Comparison of ENCODE assay signal across 20 cellular contexts in the genomic region with DNA sequence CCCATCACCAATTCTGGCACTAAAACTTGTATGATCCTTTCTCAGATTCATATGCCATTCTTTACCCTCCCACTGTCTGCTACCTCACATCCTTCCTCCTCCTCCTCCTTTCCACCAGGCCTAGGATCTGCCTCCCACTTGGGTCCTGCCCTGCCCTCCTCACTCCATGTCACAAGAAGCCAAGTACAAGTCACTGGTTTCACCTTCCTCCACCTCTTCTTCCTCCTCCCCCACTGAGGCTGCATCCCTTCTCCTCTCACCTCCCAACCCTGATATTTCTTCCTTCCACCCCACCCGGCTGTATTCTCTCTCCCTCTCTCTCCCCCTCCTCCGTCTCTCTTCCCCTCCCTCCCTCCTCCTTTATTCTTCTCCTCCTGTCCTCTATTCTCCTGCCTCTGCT. TPM values are rescaled to one million over a fixed set of nuclear protein-coding genes. Genes with fewer than 3 reads are reported as not detected.
A peak's percentile ranks its signal among the peaks of the same experiment; 100 is the strongest.
DNase-seq lines count a peak whose midpoint lies in the region; ATAC-seq, FAIRE-seq and TF ChIP-seq lines count a peak whose summit lies in the region.
"Had no signal": no experiment of that assay in that cellular context is flagged by ENCODE, and none has a peak within 500 bp of the region (broad histone marks: within the 10 kb centered on the region; RNA-seq: fewer than 3 reads in every experiment).

No MANE protein-coding gene starts in this region.

- no peaks in the 10 kb centered on the region for H3K9me3 Mint-ChIP-seq in astrocyte (ENCODE audit: unreplicated experiment)
- H3K9me3 Mint-ChIP-seq: activated CD8-positive, alpha-beta T cell treated with anti-CD3 and anti-CD28 coated beads for 36 hours; CD4-positive, alpha-beta T cell; endodermal cell had no signal

- no peak overlapping the region for H2AFZ ChIP-seq in astrocyte (ENCODE audit: low read depth, low read length)

- FAIRE-seq in astrocyte (lab: Jason Lieb, UNC): no peak
- FAIRE-seq: bronchial epithelial cell had no signal

- TF ChIP-seq CTCF in astrocyte (IDR thresholded peaks at IDR 0.05; ENCODE audit: insufficient read depth, low read depth, low read length): no peak
- TF ChIP-seq CTCF in right atrium auricular region (IDR thresholded peaks at IDR 0.05): no peak
- TF ChIP-seq CTCF in prostate gland (IDR thresholded peaks at IDR 0.05): no peak
- no peak for TF ChIP-seq CTCF in upper lobe of right lung (IDR thresholded peaks at IDR 0.05)
- TF ChIP-seq CTCF in right lobe of liver (IDR thresholded peaks at IDR 0.05): no peak

- H4K20me1 ChIP-seq in astrocyte (ENCODE audit: insufficient read depth, low read length): peaks cover 14% of the 10 kb centered on the region

- TF ChIP-seq POLR2A in prostate gland (IDR thresholded peaks at IDR 0.05) (no peak), right lobe of liver (IDR thresholded peaks at IDR 0.05) (no peak)

- H3K9ac ChIP-seq in astrocyte (ENCODE audit: low read length): no peak overlapping the region

- no peak for DNase-seq in astrocyte (ENCODE audit: low read depth)
- no peak for DNase-seq in right atrium auricular region (ENCODE audit: low spot score)
- no peak for DNase-seq in prostate gland (ENCODE audit: low spot score)
- no peak for DNase-seq in upper lobe of right lung
- no peak for DNase-seq in right lobe of liver
- DNase-seq in kidney tubule cell (ENCODE audit: low spot score): no peak
- DNase-seq in superior temporal gyrus (ENCODE audit: extremely low spot score): no peak
- DNase-seq: activated CD8-positive, alpha-beta T cell treated with anti-CD3 and anti-CD28 coated beads for 36 hours; activated gamma-delta T cell treated with Interleukin-2 at 50 U/mL for 16 hours; CD4-positive, alpha-beta T cell; cortex of kidney; DMS 273 treated with DMSO at 0.1 percent for 48 hours; endodermal cell; NCI-H1092 treated with DMSO at 0.1 percent for 48 hours; NCI-H82; occipital lobe; stimulated activated CD4-positive, alpha-beta T cell treated with anti-CD3 and anti-CD28 coated beads, Interleukin-15, amount 100 ng/mL, for 24 hours; T1000 had no signal

- H3K27ac Mint-ChIP-seq in astrocyte (ENCODE audit: unreplicated experiment): peak overlapping the region; percentile 53
- H3K27ac Mint-ChIP-seq: activated CD8-positive, alpha-beta T cell treated with anti-CD3 and anti-CD28 coated beads for 36 hours; CD4-positive, alpha-beta T cell; endodermal cell had no signal

- H3K4me3 ChIP-seq in astrocyte (ENCODE audit: insufficient read depth, low read depth, low read length) (no peak overlapping the region), right atrium auricular region (no peak overlapping the region), prostate gland (no peak overlapping the region), upper lobe of right lung (no peak overlapping the region), right lobe of liver (no peak overlapping the region)

- peaks cover 22% of the 10 kb centered on the region for H3K4me1 Mint-ChIP-seq in astrocyte (ENCODE audit: low read depth, unreplicated experiment)
- H3K4me1 Mint-ChIP-seq: endodermal cell had no signal

- H3K27me3 Mint-ChIP-seq in astrocyte (ENCODE audit: low read depth, unreplicated experiment): no peaks in the 10 kb centered on the region
- H3K27me3 Mint-ChIP-seq: activated CD8-positive, alpha-beta T cell treated with anti-CD3 and anti-CD28 coated beads for 36 hours; CD4-positive, alpha-beta T cell had no signal

- no peaks in the 10 kb centered on the region for H3K4me1 ChIP-seq in astrocyte (ENCODE audit: insufficient read depth, low read length)
- H3K4me1 ChIP-seq in right atrium auricular region: peaks cover 0 to 64% of the 10 kb centered on the region in 2 donors
- H3K4me1 ChIP-seq in prostate gland (replicated peaks): no peaks in the 10 kb centered on the region
- peaks cover 14% of the 10 kb centered on the region for H3K4me1 ChIP-seq in upper lobe of right lung
- peaks cover 0 to 10% (median 0%) of the 10 kb centered on the region in 4 donors for H3K4me1 ChIP-seq in right lobe of liver

- WGBS in prostate gland: 57% methylated on average over 2 of the region's 2 CpGs
- WGBS in right lobe of liver (ENCODE audit: insufficient coverage, low coverage, low lambda C conversion rate, missing lambda C conversion rate): 76% methylated on average over 2 of the region's 2 CpGs

- H3K4me2 ChIP-seq in astrocyte (ENCODE audit: low read length): no peak overlapping the region

- no peak overlapping the region for H3K27ac ChIP-seq in astrocyte (ENCODE audit: low read depth, low read length)
- peak overlapping the region; percentile 86 to 94 for H3K27ac ChIP-seq in right atrium auricular region
- H3K27ac ChIP-seq in prostate gland: peak overlapping the region; percentile 21 to 54
- no peak overlapping the region for H3K27ac ChIP-seq in upper lobe of right lung
- H3K27ac ChIP-seq in right lobe of liver: no peak overlapping the region

- H3K36me3 ChIP-seq in astrocyte (ENCODE audit: insufficient read depth, low read length) (no peaks in the 10 kb centered on the region), right atrium auricular region (no peaks in the 10 kb centered on the region), prostate gland (no peaks in the 10 kb centered on the region), upper lobe of right lung (no peaks in the 10 kb centered on the region), right lobe of liver (no peaks in the 10 kb centered on the region)

- H3K9me3 ChIP-seq in astrocyte (ENCODE audit: insufficient read depth, low read depth, low read length) (no peaks in the 10 kb centered on the region), right atrium auricular region (no peaks in the 10 kb centered on the region), prostate gland (no peaks in the 10 kb centered on the region), upper lobe of right lung (no peaks in the 10 kb centered on the region), right lobe of liver (no peaks in the 10 kb centered on the region)

- no peaks in the 10 kb centered on the region for H3K36me3 Mint-ChIP-seq in astrocyte (ENCODE audit: low read depth, unreplicated experiment)

- ATAC-seq in upper lobe of right lung: peak; percentile 23
- ATAC-seq in right lobe of liver: no peak
- no peak for ATAC-seq in HG02970 (IDR thresholded peaks at IDR 0.05; ENCODE audit: low FRiP score, unreplicated experiment)
- ATAC-seq: activated CD8-positive, alpha-beta T cell treated with anti-CD3 and anti-CD28 coated beads for 36 hours had no signal

- H3K27me3 ChIP-seq in astrocyte (ENCODE audit: insufficient read depth, low read length): no peaks in the 10 kb centered on the region
- no peaks in the 10 kb centered on the region for H3K27me3 ChIP-seq in right atrium auricular region
- no peaks in the 10 kb centered on the region for H3K27me3 ChIP-seq in prostate gland (replicated peaks; ENCODE audit: insufficient read depth)
- H3K27me3 ChIP-seq in upper lobe of right lung: no peaks in the 10 kb centered on the region
- no peaks in the 10 kb centered on the region for H3K27me3 ChIP-seq in right lobe of liver

- peaks cover 2% of the 10 kb centered on the region for H3K79me2 ChIP-seq in astrocyte (ENCODE audit: insufficient read depth, low read length)

- intact Hi-C loops in prostate gland (cut with DNase I) (no loop called here), upper lobe of right lung (cut with DNase I) (no loop called here), right lobe of liver (cut with DNase I) (no loop called here)

- no peak overlapping the region for H3K4me3 Mint-ChIP-seq in astrocyte (ENCODE audit: unreplicated experiment)
- H3K4me3 Mint-ChIP-seq: activated CD8-positive, alpha-beta T cell treated with anti-CD3 and anti-CD28 coated beads for 36 hours; CD4-positive, alpha-beta T cell; endodermal cell had no signal

RNA-seq across cellular contexts. Expression of gene LARGE1, which starts 46.6 kb away (rescaled TPM):
- total RNA-seq in astrocyte (88.9 and 92.6 TPM in 2 replicates), right atrium auricular region (100 to 1,000 TPM in 1 of 2 donors, 10 to 100 TPM in 1; 80.5 to 101 TPM), prostate gland (10 to 100 TPM; 18.6 to 37.4 TPM), upper lobe of right lung (33.5 TPM), right lobe of liver (10 to 100 TPM; 12.2 to 28.3 (median 15.2) TPM)

Comparison
In these comparisons a context has a peak if more than half of its experiments do, and no peak if none do; other contexts are left out.
1. H3K27ac ChIP-seq: peak in right atrium auricular region (2 of 2) and prostate gland (2 of 2); none in astrocyte (single experiment), upper lobe of right lung (single experiment) and right lobe of liver (0 of 3).